8 cellular contexts compared by ENCODE assay signal in the genomic region with DNA sequence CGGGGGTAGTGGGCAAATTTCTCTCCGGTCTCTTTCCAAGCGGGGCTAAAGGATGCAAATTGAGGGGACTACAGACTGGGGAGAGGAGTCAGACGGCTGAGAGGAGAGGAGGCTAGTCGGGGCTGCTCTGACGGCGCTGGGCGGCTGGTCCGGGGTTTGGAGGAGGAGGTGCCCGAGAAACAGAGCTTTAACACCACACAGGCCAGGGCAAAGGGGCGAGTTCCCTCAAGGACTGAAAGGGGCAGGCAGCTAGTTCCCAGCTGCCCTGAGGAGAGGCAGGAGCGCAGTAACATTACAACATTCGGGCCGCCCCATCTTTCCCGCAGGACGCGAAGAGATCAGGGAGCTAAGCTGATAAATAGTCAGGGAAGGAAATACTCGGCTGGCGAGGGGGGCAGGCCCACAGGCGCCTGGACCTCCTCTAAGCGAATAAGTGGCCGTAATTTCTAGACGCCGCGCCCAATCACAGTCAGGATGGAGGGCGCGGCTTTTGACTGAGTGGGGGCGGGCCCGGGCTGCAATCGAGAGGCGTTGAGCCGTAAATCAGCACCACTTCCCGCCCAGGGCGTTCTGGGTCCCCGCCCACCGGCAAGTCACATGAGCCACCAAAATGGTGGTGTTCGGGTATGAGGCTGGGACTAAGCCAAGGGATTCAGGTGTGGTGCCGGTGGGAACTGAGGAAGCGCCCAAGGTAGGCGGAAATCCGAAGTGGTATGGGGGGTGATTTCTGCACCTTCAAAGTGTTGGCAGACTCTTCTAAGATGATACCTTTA. TPM values are rescaled to one million over a fixed set of nuclear protein-coding genes. Genes with fewer than 3 reads are reported as not detected.
DNase-seq lines count a peak whose midpoint lies in the region; ATAC-seq, FAIRE-seq and TF ChIP-seq lines count a peak whose summit lies in the region.

A gene (plus strand): TSS at position 596 of the 773 bp plus-strand sequence. CDS start 15 bp downstream, at position 611.

- peak; percentile 92 for DNase-seq in Calu3
- peak; percentile 96 for DNase-seq in activated CD8-positive, alpha-beta memory T cell treated with anti-CD3 and anti-CD28 coated beads, Interleukin-2, amount 50 U/mL, for 4 hours
- DNase-seq in midbrain (lab: John Stamatoyannopoulos, UW), result peak; percentile 99
- DNase-seq in stimulated activated CD8-positive, alpha-beta memory T cell treated with anti-CD3 and anti-CD28 coated beads, Interleukin-2, amount 100 ng/mL, for 1 hour (ENCODE audit: low read depth in 2 of 2), result peak; percentile 85 to 91

- no peaks in the 10 kb centered on the region for H3K27me3 ChIP-seq in HUES64 (ENCODE audit: insufficient read depth, low read length)
- no peaks in the 10 kb centered on the region for H3K27me3 ChIP-seq in OCI-LY1 (ENCODE audit: insufficient read depth, low read length)

- no TSS peak for BruUV-seq in Calu3 (replicated peaks; lab: Mats Ljungman, UMichigan)

- peaks cover 14% of the 10 kb centered on the region for H3K4me1 ChIP-seq in HUES64 (ENCODE audit: insufficient read depth, low read length)
- H3K4me1 ChIP-seq in OCI-LY1 (ENCODE audit: insufficient read depth, low read length, severe bottlenecking), result peaks cover 24% of the 10 kb centered on the region

- H3K36me3 Mint-ChIP-seq in Calu3 (ENCODE audit: insufficient read depth, unreplicated experiment), result peaks cover 27% of the 10 kb centered on the region

- peak; percentile 99 for FAIRE-seq in endometrium (lab: Jason Lieb, UNC)

- no peaks in the 10 kb centered on the region for H3K9me3 Mint-ChIP-seq in Calu3 (ENCODE audit: low read depth, unreplicated experiment)

- H3K9ac ChIP-seq in HUES64 (ENCODE audit: low read depth, low read length) (peak within 1 kb of the TSS; percentile 82), OCI-LY1 (ENCODE audit: low read length) (peak within 1 kb of the TSS; percentile 83)

- H3K36me3 ChIP-seq in HUES64 (ENCODE audit: insufficient read depth, low read length) (peaks cover 28% of the 10 kb centered on the region), OCI-LY1 (ENCODE audit: insufficient read depth, low read length) (peaks cover 20% of the 10 kb centered on the region)

- TF ChIP-seq CTCF in Calu3 (IDR thresholded peaks at IDR 0.05; ENCODE audit: unreplicated experiment), result no peak
- TF ChIP-seq CTCF in OCI-LY1 (IDR thresholded peaks at IDR 0.05; ENCODE audit: low read length), result no peak

- peak within 1 kb of the TSS; percentile 94 for H3K27ac Mint-ChIP-seq in Calu3 (ENCODE audit: unreplicated experiment)

- no peaks in the 10 kb centered on the region for H4K20me1 ChIP-seq in OCI-LY1 (ENCODE audit: insufficient read depth, low read length)

- intact Hi-C loops in Calu3 (cut with micrococcal nuclease; ENCODE audit: unreplicated experiment), result no loop called here

- peak within 1 kb of the TSS; percentile 56 for H2AFZ ChIP-seq in OCI-LY1 (ENCODE audit: low read length)

- peak within 1 kb of the TSS; percentile 84 for H3K4me2 ChIP-seq in OCI-LY1 (ENCODE audit: low read length)

- no peaks in the 10 kb centered on the region for H3K9me3 ChIP-seq in HUES64 (ENCODE audit: insufficient read depth, low read depth, low read length)
- no peaks in the 10 kb centered on the region for H3K9me3 ChIP-seq in OCI-LY1 (ENCODE audit: low read length)

- H3K27ac ChIP-seq in HUES64 (ENCODE audit: low read depth, low read length) (peak within 1 kb of the TSS; percentile 77; the same call in 1 of the 2 replicates), OCI-LY1 (ENCODE audit: low read depth, low read length, poor library complexity, severe bottlenecking) (peak within 1 kb of the TSS; percentile 6)

- H3K27me3 Mint-ChIP-seq in Calu3 (ENCODE audit: unreplicated experiment), result no peaks in the 10 kb centered on the region

- ATAC-seq in GM21447 (IDR thresholded peaks at IDR 0.05; ENCODE audit: unreplicated experiment), result peak; percentile 99

- H3K4me3 ChIP-seq in HUES64 (ENCODE audit: low read length) (peak within 1 kb of the TSS; percentile 92), OCI-LY1 (ENCODE audit: low read depth, low read length, poor library complexity, severe bottlenecking) (peak within 1 kb of the TSS; percentile 93)

- CTCF ChIA-PET in Calu3 (lab: Charles Lee), result interaction anchor here (0.7 to 0.8 kb wide), 2 partner anchors 7 to 15 kb away, joined by 3 read pairs; no protein-coding TSS in a partner anchor

- H3K4me1 Mint-ChIP-seq in Calu3 (ENCODE audit: low read depth, unreplicated experiment), result peaks cover 16% of the 10 kb centered on the region

- under 1% methylated on average over 41 of the region's 41 CpGs for WGBS in HUES64

- no peaks in the 10 kb centered on the region for H3F3A ChIP-seq in OCI-LY1 (ENCODE audit: insufficient read depth, low read length)

- no peaks in the 10 kb centered on the region for H3K9me2 ChIP-seq in OCI-LY1 (ENCODE audit: low read depth, low read length)

- peak within 1 kb of the TSS; percentile 96 for H3K4me3 Mint-ChIP-seq in Calu3 (ENCODE audit: low read depth, unreplicated experiment)

- peaks cover 35% of the 10 kb centered on the region for H3K79me2 ChIP-seq in OCI-LY1 (ENCODE audit: insufficient read depth, low read length)

RNA-seq across cellular contexts. Expression of the gene that starts here (rescaled TPM):
- 30.5 and 31.8 TPM in 2 replicates for total RNA-seq in Calu3 (2022)
- polyA plus RNA-seq in HUES64 (2013, experiment 1 of 2), result 82.7 TPM
- 78.0 TPM for polyA plus RNA-seq in HUES64 (2013, experiment 2 of 2)

Comparison
In these comparisons a context has a peak if more than half of its experiments do, and no peak if none do; other contexts are left out.
1. Peak in every context shown above with its lines: DNase-seq, ATAC-seq, H3K4me3 ChIP-seq and H3K27ac ChIP-seq.